22 cellular contexts compared by ENCODE assay signal in the genomic region with DNA sequence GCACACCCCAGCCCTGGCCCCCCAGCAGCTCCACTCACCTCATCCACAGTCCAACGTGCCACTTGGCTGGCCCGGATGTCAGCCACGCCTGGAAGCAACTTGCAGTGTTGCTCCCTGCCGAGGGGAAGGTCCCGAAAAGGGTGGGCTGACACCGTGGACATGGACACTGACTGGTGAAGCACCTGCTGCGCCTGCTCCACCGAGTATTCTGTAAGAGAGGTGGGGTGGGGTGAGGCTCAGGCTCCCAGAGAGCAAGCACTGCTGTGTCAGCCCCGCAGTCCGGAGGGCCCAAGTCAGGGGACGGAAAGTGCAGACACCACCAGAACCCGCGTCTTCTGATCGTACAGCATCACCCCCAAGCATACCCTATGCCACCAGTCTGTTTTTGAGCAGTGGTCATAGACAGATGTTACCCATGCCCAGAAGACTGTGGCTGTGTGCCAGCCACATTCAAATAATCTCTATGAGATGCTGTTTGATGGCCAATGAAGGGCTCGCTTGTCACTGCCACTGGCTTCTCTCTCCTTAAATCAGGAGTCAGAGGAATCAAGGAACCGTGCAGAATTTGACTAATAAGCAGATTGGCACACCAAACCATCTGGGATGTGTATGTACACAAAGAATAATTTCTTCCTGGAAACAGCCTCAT.
A peak's percentile ranks its signal among the peaks of the same experiment; 100 is the strongest.
DNase-seq lines count a peak whose midpoint lies in the region; ATAC-seq and TF ChIP-seq lines count a peak whose summit lies in the region.
"Had no signal": no experiment of that assay in that cellular context is flagged by ENCODE, and none has a peak within 500 bp of the region (broad histone marks: within the 10 kb centered on the region; RNA-seq: fewer than 3 reads in every experiment).

No MANE protein-coding gene starts in this region.

- TF ChIP-seq CTCF in endodermal cell (conservative IDR thresholded peaks at IDR 0.05) = no peak

- no peaks in the 10 kb centered on the region for H3K9me3 Mint-ChIP-seq in endodermal cell
- no peaks in the 10 kb centered on the region for H3K9me3 Mint-ChIP-seq in natural killer cell treated with Interleukin-12 subunit alpha and Interleukin-12 subunit beta and Interleukin-15 and Interleukin-18, amount 100 ng/mL, for 72 hours
- H3K9me3 Mint-ChIP-seq: CD8-positive, alpha-beta T cell; IgD-negative memory B cell had no signal

- H3K27ac Mint-ChIP-seq in endodermal cell = peak overlapping the region; percentile 44
- H3K27ac Mint-ChIP-seq in natural killer cell treated with Interleukin-12 subunit alpha and Interleukin-12 subunit beta and Interleukin-15 and Interleukin-18, amount 100 ng/mL, for 72 hours = no peak overlapping the region
- H3K27ac Mint-ChIP-seq: CD8-positive, alpha-beta T cell; IgD-negative memory B cell had no signal

- intact Hi-C loops in posterior vena cava (cut with DNase I) = no loop called here

- no peak overlapping the region for H3K9ac ChIP-seq in BLaER1 treated with 17β-estradiol and CSF1 and Interleukin-3, amounts not matched to agents 10 nM and 100 nM
- H3K9ac ChIP-seq in endodermal cell (ENCODE audit: extremely low read depth, low read length, poor library complexity, severe bottlenecking) = no peak overlapping the region

- H3K27ac ChIP-seq in BLaER1 treated with 17β-estradiol and CSF1 and Interleukin-3, amounts not matched to agents 10 nM and 100 nM = peak overlapping the region in 5 of 11 experiments; percentile 8 to 50 (median 32); a peak in 5 of 22 replicates
- no peak overlapping the region for H3K27ac ChIP-seq in endodermal cell (ENCODE audit: low read depth, low read length)
- H3K27ac ChIP-seq: A549 had no signal

- peaks cover 15 to 32% (median 28%) of the 10 kb centered on the region in 10 experiments for H3K4me1 ChIP-seq in BLaER1 treated with 17β-estradiol and CSF1 and Interleukin-3, amounts not matched to agents 10 nM and 100 nM
- H3K4me1 ChIP-seq in endodermal cell (ENCODE audit: control insufficient read depth, insufficient read depth, low read length) = peaks cover 7% of the 10 kb centered on the region
- H3K4me1 ChIP-seq: A549 had no signal

- H3K27me3 Mint-ChIP-seq in endodermal cell (ENCODE audit: insufficient read depth) = no peaks in the 10 kb centered on the region
- H3K27me3 Mint-ChIP-seq in natural killer cell treated with Interleukin-12 subunit alpha and Interleukin-12 subunit beta and Interleukin-15 and Interleukin-18, amount 100 ng/mL, for 72 hours = no peaks in the 10 kb centered on the region

- peaks cover 26% of the 10 kb centered on the region for H3K4me1 Mint-ChIP-seq in endodermal cell
- peaks cover under 1 to 3% of the 10 kb centered on the region in 2 donors for H3K4me1 Mint-ChIP-seq in natural killer cell treated with Interleukin-12 subunit alpha and Interleukin-12 subunit beta and Interleukin-15 and Interleukin-18, amount 100 ng/mL, for 72 hours (ENCODE audit: low read depth in 2 of 2)

- peak overlapping the region in 8 of 11 experiments; percentile 23 to 65 (median 44); a peak in 16 of 22 replicates for H3K4me2 ChIP-seq in BLaER1 treated with 17β-estradiol and CSF1 and Interleukin-3, amounts not matched to agents 10 nM and 100 nM
- H3K4me2 ChIP-seq: A549 had no signal

- H3K36me3 Mint-ChIP-seq in endodermal cell (ENCODE audit: low read depth) = no peaks in the 10 kb centered on the region
- no peaks in the 10 kb centered on the region for H3K36me3 Mint-ChIP-seq in natural killer cell treated with Interleukin-12 subunit alpha and Interleukin-12 subunit beta and Interleukin-15 and Interleukin-18, amount 100 ng/mL, for 72 hours
- H3K36me3 Mint-ChIP-seq: CD8-positive, alpha-beta T cell; IgD-negative memory B cell had no signal

- 0 out of 22 replicates have a peak, but pooled peaks cover 0 to 1% (median 0%) of the 10 kb centered on the region in 11 experiments for H3K9me3 ChIP-seq in BLaER1 treated with 17β-estradiol and CSF1 and Interleukin-3, amounts not matched to agents 10 nM and 100 nM (replicated peaks in 1 of 11)
- H3K9me3 ChIP-seq in endodermal cell (ENCODE audit: control insufficient read depth, low read length) = no peaks in the 10 kb centered on the region
- H3K9me3 ChIP-seq: A549, MG63 had no signal

- DNase-seq in NCI-H1694 (lab: John Stamatoyannopoulos, UW) (peak; percentile 61), endodermal cell (no peak), pons (ENCODE audit: low spot score) (peak; percentile 50), OCI-M1 (lab: John Stamatoyannopoulos, UW) (no peak), posterior vena cava (ENCODE audit: low spot score) (no peak), iPS-NIHi7 (ENCODE audit: extremely low spot score) (no peak)
- DNase-seq in natural killer cell treated with Interleukin-12 subunit alpha and Interleukin-12 subunit beta and Interleukin-15 and Interleukin-18, amount 100 ng/mL, for 72 hours (ENCODE audit: low spot score) = no peak
- DNase-seq: CD8-positive, alpha-beta T cell; H7; Kasumi-1; MG63; NCI-H1092; NCI-H1436 treated with DMSO at 0.1 percent for 48 hours; NCI-H2081 treated with DMSO at 0.1 percent for 48 hours; NCI-H82; PC-3; RPMI8226; SHP77 treated with DMSO at 0.1 percent for 48 hours had no signal

- no peaks in the 10 kb centered on the region for H4K20me1 ChIP-seq in BLaER1 treated with 17β-estradiol and CSF1 and Interleukin-3, amounts not matched to agents 10 nM and 100 nM

- ATAC-seq in natural killer cell treated with Interleukin-12 subunit alpha and Interleukin-12 subunit beta and Interleukin-15 and Interleukin-18, amount 100 ng/mL, for 72 hours = no peak
- ATAC-seq: A549, PC-3, SK-N-SH treated with all-trans-retinoic acid at 6 μM for 48 hours had no signal

- no peaks in the 10 kb centered on the region for H3K27me3 ChIP-seq in BLaER1 treated with 17β-estradiol and CSF1 and Interleukin-3, amounts not matched to agents 10 nM and 100 nM
- H3K27me3 ChIP-seq in endodermal cell (ENCODE audit: control insufficient read depth, insufficient read depth, low read length, poor library complexity, severe bottlenecking) = no peaks in the 10 kb centered on the region
- H3K27me3 ChIP-seq: MG63 had no signal

- H3K36me3 ChIP-seq in BLaER1 treated with 17β-estradiol and CSF1 and Interleukin-3, amounts not matched to agents 10 nM and 100 nM = no peaks in the 10 kb centered on the region
- no peaks in the 10 kb centered on the region for H3K36me3 ChIP-seq in endodermal cell (ENCODE audit: control insufficient read depth, insufficient read depth, low read length)
- H3K36me3 ChIP-seq: MG63 had no signal

- H3K4me3 Mint-ChIP-seq in endodermal cell = no peak overlapping the region
- no peak overlapping the region for H3K4me3 Mint-ChIP-seq in natural killer cell treated with Interleukin-12 subunit alpha and Interleukin-12 subunit beta and Interleukin-15 and Interleukin-18, amount 100 ng/mL, for 72 hours
- H3K4me3 Mint-ChIP-seq: CD8-positive, alpha-beta T cell had no signal

- WGBS in endodermal cell (ENCODE audit: insufficient coverage in 1 of 2, insufficient read length in 1 of 2), 2 experiments = 92 to 99% methylated on average over 12 to 16 of the region's 16 CpGs

- H3K4me3 ChIP-seq in BLaER1 treated with 17β-estradiol and CSF1 and Interleukin-3, amounts not matched to agents 10 nM and 100 nM = no peak overlapping the region
- H3K4me3 ChIP-seq in endodermal cell (ENCODE audit: low read length) = no peak overlapping the region
- H3K4me3 ChIP-seq: A549, MG63 had no signal

Comparison
In these comparisons a context has a peak if more than half of its experiments do, and no peak if none do; other contexts are left out.
1. DNase-seq: peak in NCI-H1694 (single experiment) and pons (single experiment); none in endodermal cell (single experiment), OCI-M1 (single experiment), posterior vena cava (single experiment), iPS-NIHi7 (single experiment) and natural killer cell treated with Interleukin-12 subunit alpha and Interleukin-12 subunit beta and Interleukin-15 and Interleukin-18, amount 100 ng/mL, for 72 hours (single experiment).